Comparison of ENCODE assay signal across 9 cellular contexts in genomic region chr20:32685541-32686529, GRCh38. TPM values are rescaled to one million over a fixed set of nuclear protein-coding genes. Genes with fewer than 3 reads are reported as not detected.
A peak's percentile ranks its signal among the peaks of the same experiment; 100 is the strongest.
DNase-seq lines count a peak whose midpoint lies in the region; ATAC-seq, FAIRE-seq and TF ChIP-seq lines count a peak whose summit lies in the region.
"Had no signal": no experiment of that assay in that cellular context is flagged by ENCODE, and none has a peak within 500 bp of the region (broad histone marks: within the 10 kb centered on the region; RNA-seq: fewer than 3 reads in every experiment).

No MANE protein-coding gene starts in this region.

- POLR2A ChIA-PET in H1 (lab: Charles Lee; ENCODE audit: partially characterized antibody) (interaction anchor here (0.6 to 2.2 kb wide), 5 partner anchors 11 to 125 kb away, joined by 3 to 5 read pairs (median 4); partner anchors contain the start of gene C20orf203), PC-3 (lab: Charles Lee; ENCODE audit: unreplicated experiment) (no interaction called here)
- POLR2A ChIA-PET in activated CD8-positive, alpha-beta T cell treated with anti-CD3 and anti-CD28 coated beads for 36 hours (lab: Charles Lee), result interaction anchor here (0.5 kb wide), 1 partner anchor 15 kb away, joined by 3 read pairs; no protein-coding TSS in a partner anchor

- peak; percentile 87 for DNase-seq in ELR (ENCODE audit: low read depth)
- DNase-seq in NCI-H524 treated with DMSO at 0.1 percent for 48 hours (lab: John Stamatoyannopoulos, UW), result peak; percentile 31
- no peak for DNase-seq in H1 (ENCODE audit: low read depth in 1 of 2, low spot score in 2 of 2)
- no peak for DNase-seq in osteocyte (ENCODE audit: extremely low spot score, unreplicated experiment)
- no peak for DNase-seq in stimulated activated CD4-positive, alpha-beta T cell treated with anti-CD3 and anti-CD28 coated beads, Interleukin-1b, Interleukin-23, amount 100 ng/mL, for 48 hours
- DNase-seq in PC-3, result no peak
- DNase-seq in activated CD8-positive, alpha-beta T cell treated with anti-CD3 and anti-CD28 coated beads for 36 hours, result no peak
- DNase-seq: cortex of kidney had no signal

- H3K27ac ChIP-seq in H1 (ENCODE audit: low read depth, low read length) (no peak overlapping the region), PC-3 (ENCODE audit: low read length) (no peak overlapping the region)

- no TSS peak for BruUV-seq in PC-3 (replicated peaks; lab: Mats Ljungman, UMichigan)

- peaks cover 29% of the 10 kb centered on the region for H3K4me1 Mint-ChIP-seq in osteocyte (ENCODE audit: unreplicated experiment)
- peaks cover 11% of the 10 kb centered on the region for H3K4me1 Mint-ChIP-seq in activated CD8-positive, alpha-beta T cell treated with anti-CD3 and anti-CD28 coated beads for 36 hours (ENCODE audit: low read depth)

- H3K9me2 ChIP-seq in PC-3 (replicated peaks; ENCODE audit: low read length), result no peaks in the 10 kb centered on the region

- no peak overlapping the region for H3K4me3 Mint-ChIP-seq in osteocyte (ENCODE audit: unreplicated experiment)
- no peak overlapping the region for H3K4me3 Mint-ChIP-seq in activated CD8-positive, alpha-beta T cell treated with anti-CD3 and anti-CD28 coated beads for 36 hours

- no peak overlapping the region for H2BK20ac ChIP-seq in H1 (ENCODE audit: low read length)

- CTCF ChIA-PET in H1 (lab: Charles Lee; ENCODE audit: partially characterized antibody), result interaction anchor here (0.6 to 1.8 kb wide), 7 partner anchors 8 to 124 kb away, joined by 3 to 9 read pairs (median 6); partner anchors contain the start of gene C20orf203
- CTCF ChIA-PET in PC-3 (lab: Charles Lee), result interaction anchor here (0.7 kb wide), 1 partner anchor 668 kb away, joined by 4 read pairs; no protein-coding TSS in a partner anchor
- CTCF ChIA-PET in activated CD8-positive, alpha-beta T cell treated with anti-CD3 and anti-CD28 coated beads for 36 hours (lab: Charles Lee), result interaction anchor here (0.6 to 3.1 kb wide), 2 partner anchors 93 to 97 kb away, joined by 3 to 14 read pairs; no protein-coding TSS in a partner anchor

- no peaks in the 10 kb centered on the region for H3K36me3 ChIP-seq in H1 (ENCODE audit: control insufficient read depth in 2 of 4, insufficient read depth in 4 of 4, low read length in 3 of 4)
- no peaks in the 10 kb centered on the region for H3K36me3 ChIP-seq in PC-3 (ENCODE audit: low read depth, low read length)

- intact Hi-C loops in PC-3 (cut with micrococcal nuclease), result no loop called here
- intact Hi-C loops in activated CD8-positive, alpha-beta T cell treated with anti-CD3 and anti-CD28 coated beads for 36 hours (cut with micrococcal nuclease), result no loop called here

- no peaks in the 10 kb centered on the region for H3K27me3 ChIP-seq in H1 (replicated peaks in 1 of 4; ENCODE audit: control insufficient read depth in 3 of 4, extremely low read depth in 1 of 4, insufficient read depth in 3 of 4, low read length in 3 of 4)
- no peaks in the 10 kb centered on the region for H3K27me3 ChIP-seq in PC-3 (ENCODE audit: low read length)

- H3K4ac ChIP-seq in H1 (replicated peaks; ENCODE audit: insufficient read length, low read depth, low read length), result no peak overlapping the region

- no peak overlapping the region for H3K23ac ChIP-seq in H1 (ENCODE audit: insufficient read length)

- H4K5ac ChIP-seq in H1 (ENCODE audit: insufficient read length, low read depth, low read length), result no peak overlapping the region

- 86% methylated on average over 17 of the region's 17 CpGs; no CpG with 5 or more reads in 1 of the 2 experiments for whole genome bisulfite sequencing in H1 (ENCODE audit: extremely low coverage in 1 of 2, insufficient coverage in 1 of 2, insufficient read length in 1 of 2, insufficient replicate concordance in 2 of 2, low coverage in 1 of 2, low lambda C conversion rate in 2 of 2, missing lambda C conversion rate in 1 of 2), 2 experiments

- H3F3A ChIP-seq in PC-3 (ENCODE audit: low read length, unreplicated experiment), result no peaks in the 10 kb centered on the region

- no peak overlapping the region for H3K4me3 ChIP-seq in H1 (ENCODE audit: extremely low read depth in 1 of 4, insufficient read depth in 2 of 4, low read depth in 3 of 4, low read length in 4 of 4)
- no peak overlapping the region for H3K4me3 ChIP-seq in PC-3 (ENCODE audit: low read length)

- TF ChIP-seq CTCF in H1 (IDR thresholded peaks at IDR 0.05; ENCODE audit: control extremely low read depth in 1 of 3, insufficient read depth in 1 of 3, low read depth in 1 of 3, low read length in 3 of 3), result no peak
- TF ChIP-seq CTCF in osteocyte (IDR thresholded peaks at IDR 0.05), result no peak
- no peak for TF ChIP-seq CTCF in PC-3 (conservative IDR thresholded peaks at IDR 0.05; ENCODE audit: low read depth, low read length)
- no peak for TF ChIP-seq CTCF in activated CD8-positive, alpha-beta T cell treated with anti-CD3 and anti-CD28 coated beads for 36 hours (IDR thresholded peaks at IDR 0.05)

- ATAC-seq in PC-3, result no peak
- no peak for ATAC-seq in activated CD8-positive, alpha-beta T cell treated with anti-CD3 and anti-CD28 coated beads for 36 hours
- no peak for ATAC-seq in HG03571 (IDR thresholded peaks at IDR 0.05; ENCODE audit: unreplicated experiment)

- H3K27me3 Mint-ChIP-seq in osteocyte (ENCODE audit: unreplicated experiment), result no peaks in the 10 kb centered on the region
- no peaks in the 10 kb centered on the region for H3K27me3 Mint-ChIP-seq in activated CD8-positive, alpha-beta T cell treated with anti-CD3 and anti-CD28 coated beads for 36 hours

- no peak overlapping the region for H3K14ac ChIP-seq in H1 (ENCODE audit: insufficient read length)

- H4K20me1 ChIP-seq in H1 (replicated peaks in 1 of 2; ENCODE audit: control insufficient read depth in 1 of 2, insufficient read depth in 2 of 2, low read length in 2 of 2) (no peaks in the 10 kb centered on the region), PC-3 (ENCODE audit: low read length) (no peaks in the 10 kb centered on the region)

- no peak overlapping the region for H3K56ac ChIP-seq in H1 (replicated peaks; ENCODE audit: insufficient read length, low read depth, low read length)

- no peak overlapping the region for H4K91ac ChIP-seq in H1 (replicated peaks; ENCODE audit: insufficient read length, low read length)

- H3K9me3 ChIP-seq in H1 (ENCODE audit: insufficient read depth in 2 of 2, low read depth in 1 of 2, low read length in 1 of 2) (no peaks in the 10 kb centered on the region), PC-3 (ENCODE audit: low read length) (no peaks in the 10 kb centered on the region)

- H3K79me1 ChIP-seq in H1 (ENCODE audit: low read depth, low read length), result no peaks in the 10 kb centered on the region

- no peak for TF ChIP-seq EP300 in H1 (IDR thresholded peaks at IDR 0.05; ENCODE audit: borderline replicate concordance in 1 of 2, low read depth in 2 of 2, low read length in 2 of 2)

- no peak overlapping the region for H2AK5ac ChIP-seq in H1 (ENCODE audit: low read depth, low read length)

- H3K4me1 ChIP-seq in H1 (replicated peaks in 1 of 4; ENCODE audit: control insufficient read depth in 3 of 4, insufficient read depth in 4 of 4, low read length in 3 of 4) (peaks cover 6 to 9% (median 7%) of the 10 kb centered on the region in 4 experiments), PC-3 (ENCODE audit: insufficient read depth, low read length) (peaks cover 11% of the 10 kb centered on the region)

- no peak for FAIRE-seq in H1 (lab: Jason Lieb, UNC)

- TF ChIP-seq RAD21 in H1 (IDR thresholded peaks at IDR 0.05 in 1 of 2, conservative IDR thresholded peaks at IDR 0.05 in 1 of 2; ENCODE audit: low read depth in 2 of 2, low read length in 2 of 2), result no peak

- no peaks in the 10 kb centered on the region for H3K9me3 Mint-ChIP-seq in osteocyte (ENCODE audit: unreplicated experiment)
- no peaks in the 10 kb centered on the region for H3K9me3 Mint-ChIP-seq in activated CD8-positive, alpha-beta T cell treated with anti-CD3 and anti-CD28 coated beads for 36 hours

- H3K18ac ChIP-seq in H1 (ENCODE audit: extremely low read depth, low read length), result no peak overlapping the region; the same call in 1 of the 2 replicates

- no peak for TF ChIP-seq POLR2A in H1 (IDR thresholded peaks at IDR 0.05; ENCODE audit: control extremely low read depth in 1 of 2, low read depth in 2 of 2, low read length in 2 of 2)

- no peak overlapping the region for H3K9ac ChIP-seq in H1 (replicated peaks in 1 of 4; ENCODE audit: extremely low read depth in 1 of 4, low read depth in 3 of 4, low read length in 3 of 4)
- H3K9ac ChIP-seq in PC-3 (ENCODE audit: low read length), result no peak overlapping the region

- H3K4me2 ChIP-seq in H1 (ENCODE audit: insufficient read depth in 1 of 2, low read depth in 2 of 2, low read length in 2 of 2) (no peak overlapping the region; a peak in 1 of 4 replicates), PC-3 (ENCODE audit: low read length) (no peak overlapping the region)

- H2BK12ac ChIP-seq in H1 (ENCODE audit: low read depth, low read length), result no peak overlapping the region

- peak overlapping the region; percentile 78 for H3K27ac Mint-ChIP-seq in osteocyte (ENCODE audit: unreplicated experiment)
- H3K27ac Mint-ChIP-seq in activated CD8-positive, alpha-beta T cell treated with anti-CD3 and anti-CD28 coated beads for 36 hours, result no peak overlapping the region

- no peak overlapping the region for H2AFZ ChIP-seq in H1 (ENCODE audit: low read length)
- H2AFZ ChIP-seq in PC-3 (ENCODE audit: low read length), result no peak overlapping the region

- H3K23me2 ChIP-seq in H1 (ENCODE audit: low read depth, low read length), result no peaks in the 10 kb centered on the region

- no peaks in the 10 kb centered on the region for H3K36me3 Mint-ChIP-seq in osteocyte (ENCODE audit: unreplicated experiment)
- H3K36me3 Mint-ChIP-seq in activated CD8-positive, alpha-beta T cell treated with anti-CD3 and anti-CD28 coated beads for 36 hours (ENCODE audit: low read depth), result no peaks in the 10 kb centered on the region

- no peak overlapping the region for H2BK5ac ChIP-seq in H1 (ENCODE audit: low read depth, low read length)

- H2BK15ac ChIP-seq in H1 (ENCODE audit: low read length), result peak overlapping the region; percentile 72; the same call in 1 of the 2 replicates

- H3K79me2 ChIP-seq in H1 (ENCODE audit: control insufficient read depth in 1 of 2, insufficient read depth in 2 of 2, low read length in 2 of 2) (no peaks in the 10 kb centered on the region), PC-3 (ENCODE audit: low read length) (no peaks in the 10 kb centered on the region)

- no peak overlapping the region for H2BK120ac ChIP-seq in H1 (replicated peaks; ENCODE audit: low read depth, low read length)

- no peak overlapping the region for H4K8ac ChIP-seq in H1 (ENCODE audit: extremely low read depth, insufficient read depth, low read length)

RNA-seq across cellular contexts. Expression of gene C20orf203, which starts 12.1 kb away (rescaled TPM):
- not detected in 2 replicates for total RNA-seq in H1 (2021; fragmentation: NEBNext Ultra II Directional; extraction: Animal tissue kit (Norgen Biotek cat#: 25700))
- 0.03 and 0.08 TPM in 2 replicates for polyA plus RNA-seq in H1 (2011; rRNA removed)
- 0.06 TPM for polyA plus RNA-seq in H1 (2011; cell fraction: cytosol; rRNA removed)
- polyA plus RNA-seq in H1 (2011; cell fraction: nucleus; rRNA removed), result 0.26 TPM
- polyA plus RNA-seq in H1 (2012, experiment 1 of 2), result 0.06 to 0.12 TPM in 2 of 4 replicates, not detected in the others
- polyA plus RNA-seq in H1 (2012, experiment 2 of 2), result not detected
- 0.08 TPM for polyA plus RNA-seq in H1 (2013, experiment 1 of 2)
- 0.02 TPM for polyA plus RNA-seq in H1 (2013, experiment 2 of 2)
- 0.06 and 0.22 TPM in 2 replicates for polyA minus RNA-seq in H1 (2011; rRNA and poly(A)+ RNA removed)
- polyA minus RNA-seq in H1 (2011; cell fraction: cytosol; rRNA and poly(A)+ RNA removed), result not detected
- 0.40 TPM for polyA minus RNA-seq in H1 (2011; cell fraction: nucleus; rRNA and poly(A)+ RNA removed)
- total RNA-seq in osteocyte, result not detected in 2 replicates
- total RNA-seq in PC-3 (2014; rRNA removed), result not detected in 2 replicates
- total RNA-seq in activated CD8-positive, alpha-beta T cell treated with anti-CD3 and anti-CD28 coated beads for 36 hours, result under 1 TPM; 0.16 to 0.47 TPM

RNA-seq across cellular contexts. Expression of gene COMMD7, which starts 57.4 kb away (rescaled TPM):
- total RNA-seq in H1 (2021; fragmentation: NEBNext Ultra II Directional; extraction: Animal tissue kit (Norgen Biotek cat#: 25700)), result 48.8 and 48.9 TPM in 2 replicates
- polyA plus RNA-seq in H1 (2011; rRNA removed), result 39.4 and 39.8 TPM in 2 replicates
- 41.8 TPM for polyA plus RNA-seq in H1 (2011; cell fraction: cytosol; rRNA removed)
- polyA plus RNA-seq in H1 (2011; cell fraction: nucleus; rRNA removed), result 37.4 TPM
- 37.7 to 43.8 TPM (median 39.0 TPM) in 4 replicates for polyA plus RNA-seq in H1 (2012, experiment 1 of 2)
- polyA plus RNA-seq in H1 (2012, experiment 2 of 2), result 51.1 TPM
- 50.4 TPM for polyA plus RNA-seq in H1 (2013, experiment 1 of 2)
- 48.5 TPM for polyA plus RNA-seq in H1 (2013, experiment 2 of 2)
- polyA minus RNA-seq in H1 (2011; rRNA and poly(A)+ RNA removed), result 26.8 and 28.1 TPM in 2 replicates
- polyA minus RNA-seq in H1 (2011; cell fraction: cytosol; rRNA and poly(A)+ RNA removed), result 16.2 TPM
- polyA minus RNA-seq in H1 (2011; cell fraction: nucleus; rRNA and poly(A)+ RNA removed), result 27.2 TPM
- total RNA-seq in osteocyte (48.1 and 58.1 TPM in 2 replicates), PC-3 (2014; rRNA removed) (32.5 and 33.5 TPM in 2 replicates)
- total RNA-seq in activated CD8-positive, alpha-beta T cell treated with anti-CD3 and anti-CD28 coated beads for 36 hours, result 10 to 100 TPM; 30.7 to 34.0 TPM

Comparison
In these comparisons a context has a peak if more than half of its experiments do, and no peak if none do; other contexts are left out.
1. DNase-seq: peak in ELR (single experiment) and NCI-H524 treated with DMSO at 0.1 percent for 48 hours (single experiment); none in H1 (0 of 2), osteocyte (single experiment), stimulated activated CD4-positive, alpha-beta T cell treated with anti-CD3 and anti-CD28 coated beads, Interleukin-1b, Interleukin-23, amount 100 ng/mL, for 48 hours (single experiment), PC-3 (single experiment) and activated CD8-positive, alpha-beta T cell treated with anti-CD3 and anti-CD28 coated beads for 36 hours (single experiment).